ENCODE assay signal across 8 cellular contexts in the genomic region with DNA sequence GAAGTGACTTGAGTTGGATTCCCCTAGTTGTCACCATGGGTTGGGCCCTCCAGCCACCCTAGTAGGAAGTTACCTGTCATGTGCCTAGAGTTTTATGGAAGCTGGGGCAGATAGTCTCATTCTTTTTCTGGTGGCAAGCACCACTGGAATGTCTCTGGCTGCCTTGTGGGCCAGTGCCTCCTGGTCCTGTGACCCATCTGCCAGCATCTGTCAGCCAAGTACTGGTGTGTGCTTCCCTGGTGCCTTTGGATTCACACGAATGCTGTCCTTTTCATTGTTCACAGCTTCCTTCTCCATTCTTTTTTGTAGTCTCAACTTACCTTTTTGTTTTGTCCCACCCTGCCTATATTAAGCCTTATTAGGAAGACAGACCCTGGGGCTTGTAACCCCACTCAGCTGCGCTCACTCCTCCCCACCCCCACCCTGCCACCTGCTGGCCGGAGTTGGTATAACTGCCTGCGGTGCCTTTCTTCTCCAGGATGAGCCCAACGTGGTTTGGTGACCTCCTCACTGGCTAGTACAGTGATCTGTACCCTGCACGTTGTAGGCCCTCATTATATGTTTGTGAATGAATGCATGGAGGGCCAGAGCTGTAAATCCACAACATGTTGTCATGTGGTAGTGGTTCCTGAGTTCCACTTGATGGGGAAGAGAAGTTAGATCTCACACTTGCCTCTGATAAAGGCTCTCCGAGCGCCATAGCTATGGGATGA.
DNase-seq lines count a peak whose midpoint lies in the region; ATAC-seq and TF ChIP-seq lines count a peak whose summit lies in the region.

No MANE protein-coding gene starts in this region.

- ATAC-seq in GM21619 (IDR thresholded peaks at IDR 0.05; ENCODE audit: unreplicated experiment) = no peak

- H3K36me3 ChIP-seq in prostate gland = no peaks in the 10 kb centered on the region

- H3K9me3 ChIP-seq in prostate gland = no peaks in the 10 kb centered on the region

- peaks cover 14% of the 10 kb centered on the region for H3K4me1 ChIP-seq in prostate gland (replicated peaks)

- no peak overlapping the region for H3K27ac ChIP-seq in prostate gland

- WGBS in prostate gland = 30% methylated on average over 8 of the region's 8 CpGs

- intact Hi-C loops in prostate gland (cut with DNase I) = loop anchor here (2.0 to 10.0 kb wide), 3 partner anchors 68 to 126 kb away; partner anchors contain the start of gene TSPAN9

- TF ChIP-seq POLR2A in prostate gland (IDR thresholded peaks at IDR 0.05) = no peak

- H3K4me3 ChIP-seq in fibroblast of the aortic adventitia (ENCODE audit: low read depth, low read length) (no peak overlapping the region), prostate gland (no peak overlapping the region)

- DNase-seq in NCI-H2227 (lab: John Stamatoyannopoulos, UW; ENCODE audit: unreplicated experiment) (peak; percentile 56), NCI-H2227 treated with DMSO at 0.1 percent for 48 hours (lab: John Stamatoyannopoulos, UW) (no peak), NCI-H69 (lab: John Stamatoyannopoulos, UW) (peak; percentile 76), activated T-cell treated with anti-CD3 and anti-CD28 coated beads for 4 hours (peak; percentile 34), fibroblast of the aortic adventitia (ENCODE audit: low read depth) (peak; percentile 40), prostate gland (ENCODE audit: low spot score) (peak; percentile 30), kidney glomerular epithelial cell (lab: John Stamatoyannopoulos, UW) (no peak)

- TF ChIP-seq CTCF in fibroblast of the aortic adventitia (IDR thresholded peaks at IDR 0.05; ENCODE audit: insufficient read depth, low read length) = peak; percentile 97
- peak; percentile 82 to 85 (median 84) for TF ChIP-seq CTCF in prostate gland (IDR thresholded peaks at IDR 0.05)

- H3K27me3 ChIP-seq in prostate gland (replicated peaks; ENCODE audit: insufficient read depth) = no peaks in the 10 kb centered on the region

Comparison
In these comparisons a context has a peak if more than half of its experiments do, and no peak if none do; other contexts are left out.
1. DNase-seq: peak in NCI-H2227 (single experiment), NCI-H69 (single experiment), activated T-cell treated with anti-CD3 and anti-CD28 coated beads for 4 hours (single experiment), fibroblast of the aortic adventitia (single experiment) and prostate gland (single experiment); none in NCI-H2227 treated with DMSO at 0.1 percent for 48 hours (single experiment) and kidney glomerular epithelial cell (single experiment).